In genomic region chr11:67043572-67044329, GRCh38 we compare ENCODE assay signal across 31 cellular contexts. TPM values are rescaled to one million over a fixed set of nuclear protein-coding genes. Genes with fewer than 3 reads are reported as not detected.
"Had no signal": no experiment of that assay in that cellular context is flagged by ENCODE, and none has a peak within 500 bp of the region (broad histone marks: within the 10 kb centered on the region; RNA-seq: fewer than 3 reads in every experiment).

No MANE protein-coding gene starts in this region.

- H3K27ac ChIP-seq: breast epithelium, epithelial cell of prostate, esophagus squamous epithelium, gastroesophageal sphincter, hepatocyte, left ventricle myocardium inferior, skin epidermis, testis, uterus had no signal

- DNase-seq: activated CD4-positive, alpha-beta memory T cell treated with anti-CD3 and anti-CD28 coated beads, Interleukin-2, amount 10 ng/mL, durations not matched to agents 7 days and 5 days; activated CD4-positive, alpha-beta T cell treated with anti-CD3 and anti-CD28 coated beads for 1 hour; activated CD4-positive, alpha-beta T cell treated with anti-CD3 and anti-CD28 coated beads, Interleukin-2, amount 10 ng/mL, durations not matched to agents 7 days and 5 days; activated naive CD8-positive, alpha-beta T cell treated with anti-CD3 and anti-CD28 coated beads, Interleukin-2, amount 50 U/mL, for 24 hours; activated T-cell treated with anti-CD3 and anti-CD28 coated beads, Interleukin-2, amount 50 U/mL, for 4 hours; amygdala; central memory CD4-positive, alpha-beta T cell; dermis blood vessel endothelial cell; effector CD8-positive, alpha-beta T cell; esophagus squamous epithelium; islet precursor cell; left ventricle myocardium inferior; mesendoderm; mucosa of descending colon; nucleus accumbens; right cardiac atrium; stimulated activated CD4-positive, alpha-beta T cell treated with anti-CD3 and anti-CD28 coated beads, Interleukin-12 subunit alpha, Interleukin-12 subunit beta, amount 100 ng/mL, for 4 hours; stimulated activated CD4-positive, alpha-beta T cell treated with anti-CD3 and anti-CD28 coated beads, Interleukin-4, amount 100 ng/mL, for 1 hour; stimulated activated naive CD8-positive, alpha-beta T cell treated with anti-CD3 and anti-CD28 coated beads, Interleukin-15, Interleukin-2, amounts not matched to agents 100 U/mL and 50 U/mL, for 24 hours; T-helper 17 cell; testis; uterus had no signal

- H3K4me1 ChIP-seq: breast epithelium, gastroesophageal sphincter, left ventricle myocardium inferior, testis, uterus had no signal

- H3K27me3 ChIP-seq: breast epithelium, hepatocyte, testis, uterus had no signal

- H3K79me2 ChIP-seq: hepatocyte had no signal

- H3K4me2 ChIP-seq: hepatocyte had no signal

- H3K36me3 ChIP-seq: breast epithelium, esophagus squamous epithelium, gastroesophageal sphincter, left ventricle myocardium inferior, uterus had no signal

- H2AFZ ChIP-seq: hepatocyte had no signal

- H3K9me3 ChIP-seq: breast epithelium, esophagus squamous epithelium, gastroesophageal sphincter, left ventricle myocardium inferior, mucosa of descending colon, testis, uterus had no signal

- H3K4me3 ChIP-seq: breast epithelium, esophagus squamous epithelium, gastroesophageal sphincter, hepatocyte, left ventricle myocardium inferior, lung, mucosa of descending colon, skin epidermis, testis, uterus had no signal

RNA-seq across cellular contexts. Expression of gene RHOD, which starts 12.9 kb away (rescaled TPM):
- total RNA-seq: natural killer cell treated with Interleukin-12 subunit alpha and Interleukin-12 subunit beta and Interleukin-15 and Interleukin-18, amount 100 ng/mL, for 72 hours; T-helper 17 cell had no signal

RNA-seq across cellular contexts. Expression of gene SYT12, which starts 20.8 kb away (rescaled TPM):
- total RNA-seq: activated CD4-positive, alpha-beta memory T cell treated with anti-CD3 and anti-CD28 coated beads, Interleukin-2, amount 10 ng/mL, durations not matched to agents 7 days and 5 days; activated CD4-positive, alpha-beta T cell treated with anti-CD3 and anti-CD28 coated beads, Interleukin-2, amount 10 ng/mL, durations not matched to agents 7 days and 5 days; activated T-helper 2 cell treated with anti-CD3 and anti-CD28 coated beads, Interferon-gamma antibody, Interleukin-2, Interleukin-4, amounts not matched to agents 10 μg/mL and 5 μg/mL and 100 μg/mL, durations not matched to agents 14 hours and 24 hours and 36 hours; myocyte; T-helper 17 cell had no signal
